In the genomic region with DNA sequence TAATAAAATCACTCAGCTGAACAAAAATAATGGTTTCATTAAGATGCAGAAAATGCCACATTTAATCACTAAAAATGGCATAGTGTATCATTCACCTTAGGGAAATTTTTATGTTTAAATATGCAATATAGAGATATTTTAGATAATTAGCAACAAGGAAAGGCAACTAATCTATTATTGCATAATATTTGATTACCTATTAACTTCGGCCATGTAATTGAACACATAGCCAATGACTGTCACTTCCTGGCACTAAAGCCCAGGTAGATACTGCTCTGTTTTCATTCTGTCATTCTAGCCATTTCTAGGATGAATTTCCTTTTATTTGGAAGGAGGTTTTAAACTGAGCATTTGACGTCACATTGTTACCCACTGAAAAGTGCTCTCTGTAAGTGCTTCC, we compare ENCODE assay signal across 28 cellular contexts.
"Had no signal": no experiment of that assay in that cellular context is flagged by ENCODE, and none has a peak within 500 bp of the region (broad histone marks: within the 10 kb centered on the region; RNA-seq: fewer than 3 reads in every experiment).

No MANE protein-coding gene starts in this region.

- H3K27ac Mint-ChIP-seq: immature natural killer cell; naive thymus-derived CD8-positive, alpha-beta T cell; nephron; progenitor cell of endocrine pancreas; stimulated activated naive B cell treated with anti-CD40 and anti-IgM and Interleukin-4, amounts not matched to agents 10 μg/mL and 1 μg/mL and 100 μg/mL, for 72 hours had no signal

- H3K9me3 ChIP-seq: left lung, lower lobe of right lung, ovary, sigmoid colon, stomach, testis, thyroid gland, transverse colon, upper lobe of left lung, vagina had no signal

- H3K4me1 ChIP-seq: lower lobe of right lung, sigmoid colon, stomach, testis, thyroid gland, upper lobe of left lung, vagina had no signal

- H3K4me3 Mint-ChIP-seq: immature natural killer cell; naive thymus-derived CD8-positive, alpha-beta T cell; nephron; neural crest cell; stimulated activated naive B cell treated with anti-CD40 and anti-IgM and Interleukin-4, amounts not matched to agents 10 μg/mL and 1 μg/mL and 100 μg/mL, for 72 hours had no signal

- H3K36me3 Mint-ChIP-seq: naive thymus-derived CD8-positive, alpha-beta T cell; stimulated activated naive B cell treated with anti-CD40 and anti-IgM and Interleukin-4, amounts not matched to agents 10 μg/mL and 1 μg/mL and 100 μg/mL, for 72 hours had no signal

- DNase-seq: hypothalamus; immature natural killer cell; kidney; left colon; left lung; lower lobe of right lung; mammary epithelial cell; mesenchymal stem cell; naive thymus-derived CD8-positive, alpha-beta T cell; occipital lobe; ovary; retina; right cardiac atrium; sigmoid colon; stimulated activated CD4-positive, alpha-beta T cell treated with anti-CD3 and anti-CD28 coated beads, Interleukin-1b, Interleukin-23, amount 100 ng/mL, for 48 hours; stimulated activated CD4-positive, alpha-beta T cell treated with anti-CD3 and anti-CD28 coated beads, Interleukin-4, amount 100 ng/mL, for 1 hour; stimulated activated naive B cell treated with anti-CD40 and anti-IgM and Interleukin-4, amounts not matched to agents 10 μg/mL and 1 μg/mL and 100 μg/mL, for 72 hours; stimulated activated naive CD8-positive, alpha-beta T cell treated with anti-CD3 and anti-CD28 coated beads, Interleukin-15, Interleukin-2, amounts not matched to agents 100 U/mL and 50 U/mL, for 24 hours; stomach; testis; thyroid gland; transverse colon; upper lobe of left lung had no signal

- H3K4me3 ChIP-seq: left lung, lower lobe of right lung, ovary, sigmoid colon, smooth muscle cell, stomach, testis, thyroid gland, transverse colon, upper lobe of left lung, vagina had no signal

- H3K27me3 Mint-ChIP-seq: progenitor cell of endocrine pancreas had no signal

- H3K36me3 ChIP-seq: left lung, lower lobe of right lung, ovary, sigmoid colon, stomach, thyroid gland, transverse colon, upper lobe of left lung, vagina had no signal

- H3K9me3 Mint-ChIP-seq: immature natural killer cell; naive thymus-derived CD8-positive, alpha-beta T cell; nephron; neural crest cell; stimulated activated naive B cell treated with anti-CD40 and anti-IgM and Interleukin-4, amounts not matched to agents 10 μg/mL and 1 μg/mL and 100 μg/mL, for 72 hours had no signal

- H3K27me3 ChIP-seq: left lung, ovary, sigmoid colon, stomach, testis, thyroid gland, transverse colon, upper lobe of left lung, vagina had no signal

- H3K27ac ChIP-seq: lower lobe of right lung, ovary, sigmoid colon, stomach, testis, thyroid gland, transverse colon, vagina had no signal

- H3K4me1 Mint-ChIP-seq: immature natural killer cell, neural crest cell had no signal

- ATAC-seq: left colon; left lung; lower lobe of right lung; naive thymus-derived CD8-positive, alpha-beta T cell; right cardiac atrium; stimulated activated naive B cell treated with anti-CD40 and anti-IgM and Interleukin-4, amounts not matched to agents 10 μg/mL and 1 μg/mL and 100 μg/mL, for 72 hours; stimulated activated naive CD8-positive, alpha-beta T cell treated with anti-CD3 and anti-CD28 coated beads, Interleukin-15, Interleukin-2, amounts not matched to agents 100 U/mL and 50 U/mL, for 24 hours had no signal

- H3K4me2 ChIP-seq: smooth muscle cell had no signal
